In the genomic region with DNA sequence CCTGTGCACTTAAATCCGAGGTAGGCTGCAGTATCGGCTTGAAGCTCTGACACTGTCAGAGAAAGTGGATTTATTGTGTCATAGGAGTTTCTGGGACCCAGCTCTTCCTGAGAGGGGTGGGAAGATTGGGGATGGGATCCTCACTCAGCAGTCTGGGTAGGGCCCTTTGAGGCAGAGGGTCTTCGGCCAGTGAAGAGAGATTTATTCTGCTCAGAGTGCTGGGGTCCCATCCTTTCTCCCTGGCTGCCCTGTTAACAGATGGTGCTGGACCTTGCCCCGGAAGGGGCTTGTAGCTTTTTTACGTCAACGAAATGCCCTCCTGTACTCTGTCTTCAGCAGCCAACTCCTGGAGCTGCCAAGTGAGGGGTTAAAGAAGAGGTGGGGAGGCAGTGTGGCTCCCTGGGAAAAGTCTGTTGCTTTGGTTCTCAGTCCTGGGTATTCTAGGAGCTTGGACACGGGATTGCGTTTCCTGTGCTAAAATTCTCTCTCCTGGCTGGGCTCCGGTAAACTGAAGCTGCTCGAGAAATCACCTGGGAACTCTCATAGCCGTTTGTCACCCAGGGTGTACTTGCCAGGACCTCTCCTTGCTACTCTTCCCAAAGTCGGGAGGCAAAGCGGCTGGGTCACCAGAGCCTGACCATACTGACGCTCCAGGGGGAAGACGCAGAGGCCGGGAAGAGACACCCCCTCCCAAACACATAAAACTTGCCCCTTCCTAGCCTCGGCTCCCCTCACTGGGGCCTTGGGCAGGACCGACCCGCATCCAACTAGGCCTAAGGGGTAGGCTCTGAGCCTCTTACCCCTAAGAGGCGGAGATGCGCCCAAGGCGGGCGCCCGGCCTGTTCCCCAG, we compare ENCODE assay signal across 8 cellular contexts. TPM values are rescaled to one million over a fixed set of nuclear protein-coding genes. Genes with fewer than 3 reads are reported as not detected.
DNase-seq lines count a peak whose midpoint lies in the region; ATAC-seq, FAIRE-seq and TF ChIP-seq lines count a peak whose summit lies in the region.

No MANE protein-coding gene starts in this region.

- no peaks in the 10 kb centered on the region for H3K9me1 ChIP-seq in keratinocyte (ENCODE audit: control insufficient read depth, extremely low read depth, insufficient read depth, low read length)

- no peaks in the 10 kb centered on the region for H4K20me1 ChIP-seq in GM12878 (ENCODE audit: control insufficient read depth, insufficient read depth)
- no peaks in the 10 kb centered on the region for H4K20me1 ChIP-seq in keratinocyte (ENCODE audit: control insufficient read depth, extremely low read depth, insufficient read depth, low read length)

- H3K36me3 ChIP-seq in GM12878 (ENCODE audit: control insufficient read depth in 2 of 2, insufficient read depth in 2 of 2, low read length in 1 of 2), result peaks cover 2 to 9% of the 10 kb centered on the region in 2 experiments; a peak in 2 of 4 replicates
- H3K36me3 ChIP-seq in keratinocyte (ENCODE audit: control insufficient read depth in 2 of 2, extremely low read depth in 1 of 2, insufficient read depth in 2 of 2, low read length in 2 of 2), result peaks cover 0 to 2% of the 10 kb centered on the region in 2 experiments
- H3K36me3 ChIP-seq in stomach smooth muscle (ENCODE audit: control insufficient read depth in 2 of 2, insufficient read depth in 2 of 2, low read length in 2 of 2), result peaks cover 12 to 23% of the 10 kb centered on the region in 2 donors

- H3K27ac ChIP-seq in GM12878 (ENCODE audit: control insufficient read depth, insufficient read depth) (peak overlapping the region; percentile 90), keratinocyte (ENCODE audit: control insufficient read depth, insufficient read depth, low read length) (peak overlapping the region; percentile 96), stomach smooth muscle (ENCODE audit: low read length) (peak overlapping the region; percentile 100)

- RAD21 ChIA-PET in GM12878 (lab: Charles Lee; ENCODE audit: unreplicated experiment), result interaction anchor here (0.8 to 3.3 kb wide), 6 partner anchors 9 to 395 kb away, joined by 3 to 32 read pairs (median 4); partner anchors contain the start of genes CENPM, NAGA and NDUFA6

- H3K79me2 ChIP-seq in GM12878 (ENCODE audit: control insufficient read depth, insufficient read depth, low read length) (peaks cover 22% of the 10 kb centered on the region), keratinocyte (ENCODE audit: control insufficient read depth, insufficient read depth, low read length) (peaks cover 2% of the 10 kb centered on the region)

- TF ChIP-seq RAD21 in GM12878 (IDR thresholded peaks at IDR 0.05; ENCODE audit: insufficient read depth, low read depth, low read length), result no peak

- POLR2A ChIA-PET in GM12878 (lab: Charles Lee), result interaction anchor here (0.7 to 3.9 kb wide), 6 partner anchors 9 to 159 kb away, joined by 3 to 47 read pairs (median 5); partner anchors contain the start of genes CENPM, NAGA and NDUFA6

- TSS peak; percentile 95 for BruUV-seq in GM12878 (replicated peaks; lab: Mats Ljungman, UMichigan)

- intact Hi-C loops in GM12878 (cut with micrococcal nuclease; ENCODE audit: unreplicated experiment), result loop anchor here (2.0 kb wide), 1 partner anchor 48 kb away; no protein-coding TSS in a partner anchor

- dilution Hi-C loops in keratinocyte (cut with MboI; ENCODE audit: extremely low pct_ligation_motif_present, low sequenced_read_pairs), result no loop called here

- no peak for TF ChIP-seq POLR2A in GM12892 (IDR thresholded peaks at IDR 0.05; ENCODE audit: low read depth, low read length)
- no peak for TF ChIP-seq POLR2A in GM12878 (IDR thresholded peaks at IDR 0.05; ENCODE audit: low read depth, low read length)

- H3K4me2 ChIP-seq in GM12878 (ENCODE audit: control insufficient read depth, insufficient read depth) (peak overlapping the region; percentile 85), keratinocyte (ENCODE audit: control insufficient read depth, extremely low read depth, insufficient read depth, low read depth, low read length) (peak overlapping the region; percentile 96)

- ATAC-seq in HG03135 (IDR thresholded peaks at IDR 0.05; ENCODE audit: unreplicated experiment), result peak; percentile 2
- ATAC-seq in GM12878, result peak; percentile 20; the same call in 2 of the 3 replicates
- ATAC-seq in activated CD4-positive, CD25-positive, alpha-beta regulatory T cell treated with anti-CD3 and anti-CD28 coated beads, Interleukin-2, amount 50 U/mL, for 24 hours, result no peak
- ATAC-seq in GM18517 (IDR thresholded peaks at IDR 0.05; ENCODE audit: unreplicated experiment), result no peak
- no peak for ATAC-seq in GM21360 (IDR thresholded peaks at IDR 0.05; ENCODE audit: unreplicated experiment)

- DNase-seq in GM12892 (ENCODE audit: insufficient read length), result peak; percentile 44
- no peak for DNase-seq in GM12878 (ENCODE audit: low read depth, low spot score)
- DNase-seq in keratinocyte (ENCODE audit: low read depth, low spot score), result no peak

- TF ChIP-seq CTCF in GM12878 (IDR thresholded peaks at IDR 0.05 in 2 of 3, conservative IDR thresholded peaks at IDR 0.05 in 1 of 3; ENCODE audit: control insufficient read depth in 2 of 3, extremely low read depth in 1 of 3, insufficient read depth in 1 of 3, low read depth in 3 of 3, low read length in 3 of 3), result no peak
- no peak for TF ChIP-seq CTCF in keratinocyte (optimal IDR thresholded peaks at IDR 0.05 in 1 of 3, IDR thresholded peaks at IDR 0.05 in 1 of 3, conservative IDR thresholded peaks at IDR 0.05 in 1 of 3; ENCODE audit: extremely low read depth in 1 of 3, insufficient read depth in 2 of 3, low read length in 3 of 3)

- peak overlapping the region; percentile 90 for H3K9ac ChIP-seq in GM12878 (ENCODE audit: control insufficient read depth, insufficient read depth, low read length)
- H3K9ac ChIP-seq in keratinocyte (ENCODE audit: control insufficient read depth, extremely low read depth, insufficient read depth, low read length), result peak overlapping the region; percentile 95
- peak overlapping the region; percentile 98 to 99 for H3K9ac ChIP-seq in stomach smooth muscle (ENCODE audit: low read length in 2 of 2)

- H3K27me3 ChIP-seq in GM12878 (replicated peaks in 1 of 2; ENCODE audit: control insufficient read depth in 2 of 2, insufficient read depth in 2 of 2, low read length in 1 of 2) (no peaks in the 10 kb centered on the region), keratinocyte (ENCODE audit: control insufficient read depth, extremely low read depth, insufficient read depth, low read length) (no peaks in the 10 kb centered on the region), stomach smooth muscle (ENCODE audit: control insufficient read depth in 1 of 2, insufficient read depth in 2 of 2, low read length in 2 of 2) (no peaks in the 10 kb centered on the region)

- H2AFZ ChIP-seq in GM12878 (ENCODE audit: control insufficient read depth, low read depth, low read length) (peak overlapping the region; percentile 88), keratinocyte (ENCODE audit: control insufficient read depth, low read length) (peak overlapping the region; percentile 89)

- FAIRE-seq in GM12892 (lab: Jason Lieb, UNC) (no peak), GM12878 (lab: Jason Lieb, UNC) (no peak), keratinocyte (lab: Jason Lieb, UNC) (no peak)

- SMC1A ChIA-PET in GM12878 (lab: Charles Lee; ENCODE audit: uncharacterized antibody, unreplicated experiment), result interaction anchor here (1.2 to 3.5 kb wide), 2 partner anchors 12 to 111 kb away, joined by 3 to 29 read pairs; partner anchors contain the start of gene NDUFA6

- TF ChIP-seq EP300 in GM12878 (IDR thresholded peaks at IDR 0.05; ENCODE audit: borderline replicate concordance in 1 of 2, control insufficient read depth in 1 of 2, low read depth in 2 of 2, low read length in 2 of 2), result no peak

- 60% methylated on average over 23 of the region's 24 CpGs for WGBS in GM12878 (ENCODE audit: insufficient coverage, insufficient replicate concordance, low lambda C conversion rate, missing lambda C conversion rate)

- peak overlapping the region; percentile 81 for H3K4me3 ChIP-seq in GM12878
- H3K4me3 ChIP-seq in keratinocyte (ENCODE audit: control insufficient read depth in 2 of 3, extremely low read depth in 1 of 3, insufficient read depth in 2 of 3, low read depth in 1 of 3, low read length in 3 of 3), result peak overlapping the region; percentile 55 to 95 (median 89)
- H3K4me3 ChIP-seq in stomach smooth muscle (ENCODE audit: low read length in 2 of 2), result peak overlapping the region; percentile 72 to 84

- in situ Hi-C loops in GM12878 (cut with MboI), result no loop called here

- H3K4me1 ChIP-seq in GM12878 (ENCODE audit: control insufficient read depth, insufficient read depth, low read length), result peaks cover 14% of the 10 kb centered on the region
- H3K4me1 ChIP-seq in keratinocyte (ENCODE audit: control insufficient read depth, extremely low read depth, insufficient read depth, low read length), result peaks cover 22% of the 10 kb centered on the region
- peaks cover 51% of the 10 kb centered on the region for H3K4me1 ChIP-seq in stomach smooth muscle (ENCODE audit: control insufficient read depth, insufficient read depth, low read length)

- H3K9me3 ChIP-seq in GM12878 (replicated peaks; ENCODE audit: control insufficient read depth, insufficient read depth, low read length) (no peaks in the 10 kb centered on the region), keratinocyte (ENCODE audit: control insufficient read depth, low read depth, low read length) (peaks cover 3% of the 10 kb centered on the region), stomach smooth muscle (ENCODE audit: control insufficient read depth in 2 of 2, low read length in 2 of 2) (no peaks in the 10 kb centered on the region)

- CTCF ChIA-PET in GM12878 (lab: Yijun Ruan, JAX), result interaction anchor here (0.5 to 1.0 kb wide), 4 partner anchors 16 to 255 kb away, joined by 4 read pairs; no protein-coding TSS in a partner anchor

RNA-seq across cellular contexts. Expression of gene SMDT1, which starts 0.8 kb away (rescaled TPM):
- polyA plus RNA-seq in GM12892 (2012; ENCODE audit: missing spikeins), result 91.4 TPM
- 14.8 and 21.3 TPM in 2 replicates for total RNA-seq in GM12878 (2013; cell fraction: nucleolus; rRNA removed)
- total RNA-seq in GM12878 (2014; rRNA removed) (13.7 and 19.7 TPM in 2 replicates), GM12878 (2014; rRNA removed; fragmentation: Illumina TruSeq; extraction: Trizol) (15.4 and 19.7 TPM in 2 replicates), GM12878 (2021) (133 and 140 TPM in 2 replicates)
- polyA plus RNA-seq in GM12878 (2011; ENCODE audit: low read depth), result 50.1 TPM
- polyA plus RNA-seq in GM12878 (2011; rRNA removed) (57.4 and 69.4 TPM in 2 replicates), GM12878 (2014; fragmentation: Illumina TruSeq; extraction: Trizol) (25.0 and 27.8 TPM in 2 replicates), GM12878 (2014; fragmentation: Nextera tagmentation; extraction: Ambion mirVana) (10 to 100 TPM; 25.5 to 63.1 TPM), GM12878 (2014; rRNA removed) (106 and 108 TPM in 2 replicates), GM12878 (2016; fragmentation: Nextera tagmentation; extraction: Ambion mirVana) (100 to 1,000 TPM; 163 to 176 TPM), keratinocyte (21.1 to 30.0 TPM (median 21.6 TPM) in 3 replicates)
- polyA plus RNA-seq in GM12878 (2011; cell fraction: cytosol; rRNA removed), result 82.2 and 83.3 TPM in 2 replicates
- polyA plus RNA-seq in GM12878 (2011; cell fraction: nucleus; rRNA removed), result 28.4 and 35.8 TPM in 2 replicates
- 162 and 211 TPM in 2 replicates for polyA plus RNA-seq in GM12878 (2012)
- polyA minus RNA-seq in GM12878 (2011; rRNA and poly(A)+ RNA removed), result 7.9 and 23.0 TPM in 2 replicates
- polyA minus RNA-seq in GM12878 (2011; cell fraction: cytosol; rRNA and poly(A)+ RNA removed), result 8.6 and 8.8 TPM in 2 replicates
- 7.6 and 12.1 TPM in 2 replicates for polyA minus RNA-seq in GM12878 (2011; cell fraction: nucleus; rRNA and poly(A)+ RNA removed)
- polyA plus RNA-seq in keratinocyte (2011; ENCODE audit: low read depth), result 10.3 TPM
- 21.5 and 33.2 TPM in 2 replicates for polyA plus RNA-seq in keratinocyte (2011; cell fraction: cytosol; rRNA removed)
- polyA plus RNA-seq in keratinocyte (2011; cell fraction: nucleus; rRNA removed), result 9.5 TPM in 2 replicates
- polyA plus RNA-seq in keratinocyte (2012; ENCODE audit: low replicate concordance), result 50.4 and 51.3 TPM in 2 replicates
- 3.6 to 4.5 TPM (median 3.7 TPM) in 3 replicates for polyA minus RNA-seq in keratinocyte
- polyA minus RNA-seq in keratinocyte (2011; cell fraction: cytosol; rRNA and poly(A)+ RNA removed), result 4.8 TPM
- polyA minus RNA-seq in keratinocyte (2011; cell fraction: nucleus; rRNA and poly(A)+ RNA removed), result 1.0 and 2.1 TPM in 2 replicates

RNA-seq across cellular contexts. Expression of gene PHETA2, which starts 4.6 kb away (rescaled TPM):
- 1.9 TPM for polyA plus RNA-seq in GM12892 (2012; ENCODE audit: missing spikeins)
- 0.27 TPM in 1 of 2 replicates, not detected in the other for total RNA-seq in GM12878 (2013; cell fraction: nucleolus; rRNA removed)
- 2.3 and 3.6 TPM in 2 replicates for total RNA-seq in GM12878 (2014; rRNA removed)
- 1.3 and 1.4 TPM in 2 replicates for total RNA-seq in GM12878 (2014; rRNA removed; fragmentation: Illumina TruSeq; extraction: Trizol)
- 2.0 and 2.6 TPM in 2 replicates for total RNA-seq in GM12878 (2021)
- polyA plus RNA-seq in GM12878 (2011; ENCODE audit: low read depth), result 0.64 TPM
- polyA plus RNA-seq in GM12878 (2011; rRNA removed), result 0.16 and 0.17 TPM in 2 replicates
- polyA plus RNA-seq in GM12878 (2011; cell fraction: cytosol; rRNA removed), result 0.25 and 0.27 TPM in 2 replicates
- polyA plus RNA-seq in GM12878 (2011; cell fraction: nucleus; rRNA removed), result 0.45 and 0.47 TPM in 2 replicates
- 1.2 and 1.4 TPM in 2 replicates for polyA plus RNA-seq in GM12878 (2012)
- polyA plus RNA-seq in GM12878 (2014; fragmentation: Illumina TruSeq; extraction: Trizol), result 1.5 and 1.7 TPM in 2 replicates
- polyA plus RNA-seq in GM12878 (2014; fragmentation: Nextera tagmentation; extraction: Ambion mirVana), result under 1 TPM; 0.03 to 0.18 TPM
- 3.2 and 3.3 TPM in 2 replicates for polyA plus RNA-seq in GM12878 (2014; rRNA removed)
- polyA plus RNA-seq in GM12878 (2016; fragmentation: Nextera tagmentation; extraction: Ambion mirVana), result 1 to 10 TPM; 1.9 to 2.2 TPM
- 0.15 and 0.26 TPM in 2 replicates for polyA minus RNA-seq in GM12878 (2011; rRNA and poly(A)+ RNA removed)
- polyA minus RNA-seq in GM12878 (2011; cell fraction: cytosol; rRNA and poly(A)+ RNA removed), result not detected in 2 replicates
- polyA minus RNA-seq in GM12878 (2011; cell fraction: nucleus; rRNA and poly(A)+ RNA removed), result 0.12 and 0.29 TPM in 2 replicates
- 0.80 to 2.2 TPM (median 1.4 TPM) in 3 replicates for polyA plus RNA-seq in keratinocyte
- 0.19 TPM for polyA plus RNA-seq in keratinocyte (2011; ENCODE audit: low read depth)
- 0.55 and 0.96 TPM in 2 replicates for polyA plus RNA-seq in keratinocyte (2011; cell fraction: cytosol; rRNA removed)
- polyA plus RNA-seq in keratinocyte (2011; cell fraction: nucleus; rRNA removed), result 1.4 and 2.1 TPM in 2 replicates
- polyA plus RNA-seq in keratinocyte (2012; ENCODE audit: low replicate concordance), result 1.2 and 1.6 TPM in 2 replicates
- polyA minus RNA-seq in keratinocyte, result 0.42 to 1.7 TPM (median 0.49 TPM) in 3 replicates
- polyA minus RNA-seq in keratinocyte (2011; cell fraction: cytosol; rRNA and poly(A)+ RNA removed), result 1.2 TPM
- polyA minus RNA-seq in keratinocyte (2011; cell fraction: nucleus; rRNA and poly(A)+ RNA removed), result 0.47 and 0.63 TPM in 2 replicates

RNA-seq across cellular contexts. Expression of gene NAGA, which starts 8.1 kb away (rescaled TPM):
- polyA plus RNA-seq in GM12892 (2012; ENCODE audit: missing spikeins), result 19.1 TPM
- total RNA-seq in GM12878 (2013; cell fraction: nucleolus; rRNA removed), result 31.8 and 35.6 TPM in 2 replicates
- total RNA-seq in GM12878 (2014; rRNA removed) (45.9 and 46.0 TPM in 2 replicates), GM12878 (2014; rRNA removed; fragmentation: Illumina TruSeq; extraction: Trizol) (22.7 and 23.1 TPM in 2 replicates), GM12878 (2021) (33.9 and 34.4 TPM in 2 replicates)
- polyA plus RNA-seq in GM12878 (2011; ENCODE audit: low read depth), result 15.3 TPM
- polyA plus RNA-seq in GM12878 (2011; rRNA removed) (14.5 and 29.8 TPM in 2 replicates), GM12878 (2014; fragmentation: Illumina TruSeq; extraction: Trizol) (19.6 and 32.6 TPM in 2 replicates), GM12878 (2014; fragmentation: Nextera tagmentation; extraction: Ambion mirVana) (1 to 10 TPM; 9.3 to 9.8 TPM), GM12878 (2014; rRNA removed) (43.7 and 45.0 TPM in 2 replicates), GM12878 (2016; fragmentation: Nextera tagmentation; extraction: Ambion mirVana) (10 to 100 TPM; 34.1 to 39.0 TPM), keratinocyte (17.0 to 20.9 TPM (median 20.5 TPM) in 3 replicates)
- 32.6 and 39.1 TPM in 2 replicates for polyA plus RNA-seq in GM12878 (2011; cell fraction: cytosol; rRNA removed)
- polyA plus RNA-seq in GM12878 (2011; cell fraction: nucleus; rRNA removed), result 27.5 and 33.9 TPM in 2 replicates
- polyA plus RNA-seq in GM12878 (2012), result 22.8 and 25.4 TPM in 2 replicates
- polyA minus RNA-seq in GM12878 (2011; rRNA and poly(A)+ RNA removed), result 28.5 and 39.0 TPM in 2 replicates
- 11.8 and 13.0 TPM in 2 replicates for polyA minus RNA-seq in GM12878 (2011; cell fraction: cytosol; rRNA and poly(A)+ RNA removed)
- polyA minus RNA-seq in GM12878 (2011; cell fraction: nucleus; rRNA and poly(A)+ RNA removed), result 9.7 and 13.9 TPM in 2 replicates
- 1.00 TPM for polyA plus RNA-seq in keratinocyte (2011; ENCODE audit: low read depth)
- 8.8 and 10.4 TPM in 2 replicates for polyA plus RNA-seq in keratinocyte (2011; cell fraction: cytosol; rRNA removed)
- polyA plus RNA-seq in keratinocyte (2011; cell fraction: nucleus; rRNA removed), result 20.9 and 26.2 TPM in 2 replicates
- 4.6 and 16.5 TPM in 2 replicates for polyA plus RNA-seq in keratinocyte (2012; ENCODE audit: low replicate concordance)
- 23.7 to 38.9 TPM (median 28.4 TPM) in 3 replicates for polyA minus RNA-seq in keratinocyte
- 19.2 TPM for polyA minus RNA-seq in keratinocyte (2011; cell fraction: cytosol; rRNA and poly(A)+ RNA removed)
- polyA minus RNA-seq in keratinocyte (2011; cell fraction: nucleus; rRNA and poly(A)+ RNA removed), result 23.7 and 27.8 TPM in 2 replicates

RNA-seq across cellular contexts. Expression of gene NDUFA6, which starts 11.9 kb away (rescaled TPM):
- 136 TPM for polyA plus RNA-seq in GM12892 (2012; ENCODE audit: missing spikeins)
- total RNA-seq in GM12878 (2013; cell fraction: nucleolus; rRNA removed), result 13.3 and 17.6 TPM in 2 replicates
- total RNA-seq in GM12878 (2014; rRNA removed), result 87.9 and 94.9 TPM in 2 replicates
- total RNA-seq in GM12878 (2014; rRNA removed; fragmentation: Illumina TruSeq; extraction: Trizol), result 104 and 116 TPM in 2 replicates
- 85.9 and 101 TPM in 2 replicates for total RNA-seq in GM12878 (2021)
- 103 TPM for polyA plus RNA-seq in GM12878 (2011; ENCODE audit: low read depth)
- polyA plus RNA-seq in GM12878 (2011; rRNA removed), result 134 and 200 TPM in 2 replicates
- polyA plus RNA-seq in GM12878 (2011; cell fraction: cytosol; rRNA removed), result 80.6 and 92.9 TPM in 2 replicates
- 48.1 and 55.6 TPM in 2 replicates for polyA plus RNA-seq in GM12878 (2011; cell fraction: nucleus; rRNA removed)
- 72.0 and 103 TPM in 2 replicates for polyA plus RNA-seq in GM12878 (2012)
- polyA plus RNA-seq in GM12878 (2014; fragmentation: Illumina TruSeq; extraction: Trizol), result 67.2 and 92.3 TPM in 2 replicates
- 100 to 1,000 TPM; 473 to 511 TPM for polyA plus RNA-seq in GM12878 (2014; fragmentation: Nextera tagmentation; extraction: Ambion mirVana)
- 123 and 124 TPM in 2 replicates for polyA plus RNA-seq in GM12878 (2014; rRNA removed)
- polyA plus RNA-seq in GM12878 (2016; fragmentation: Nextera tagmentation; extraction: Ambion mirVana), result 100 to 1,000 TPM; 302 to 320 TPM
- 20.6 and 28.6 TPM in 2 replicates for polyA minus RNA-seq in GM12878 (2011; rRNA and poly(A)+ RNA removed)
- 13.6 and 15.0 TPM in 2 replicates for polyA minus RNA-seq in GM12878 (2011; cell fraction: cytosol; rRNA and poly(A)+ RNA removed)
- 7.3 and 11.1 TPM in 2 replicates for polyA minus RNA-seq in GM12878 (2011; cell fraction: nucleus; rRNA and poly(A)+ RNA removed)
- 46.3 to 86.7 TPM (median 54.6 TPM) in 3 replicates for polyA plus RNA-seq in keratinocyte
- polyA plus RNA-seq in keratinocyte (2011; ENCODE audit: low read depth), result 103 TPM
- polyA plus RNA-seq in keratinocyte (2011; cell fraction: cytosol; rRNA removed), result 46.7 and 55.7 TPM in 2 replicates
- polyA plus RNA-seq in keratinocyte (2011; cell fraction: nucleus; rRNA removed), result 20.8 and 24.3 TPM in 2 replicates
- polyA plus RNA-seq in keratinocyte (2012; ENCODE audit: low replicate concordance), result 75.3 and 79.5 TPM in 2 replicates
- polyA minus RNA-seq in keratinocyte, result 13.2 to 14.5 TPM (median 13.7 TPM) in 3 replicates
- polyA minus RNA-seq in keratinocyte (2011; cell fraction: cytosol; rRNA and poly(A)+ RNA removed), result 17.1 TPM
- polyA minus RNA-seq in keratinocyte (2011; cell fraction: nucleus; rRNA and poly(A)+ RNA removed), result 4.5 and 6.6 TPM in 2 replicates

RNA-seq across cellular contexts. Expression of gene CYP2D6, which starts 51.9 kb away (rescaled TPM):
- polyA plus RNA-seq in GM12892 (2012; ENCODE audit: missing spikeins), result 1.4 TPM
- total RNA-seq in GM12878 (2013; cell fraction: nucleolus; rRNA removed), result 4.8 and 5.2 TPM in 2 replicates
- total RNA-seq in GM12878 (2014; rRNA removed) (0.16 and 0.34 TPM in 2 replicates), GM12878 (2014; rRNA removed; fragmentation: Illumina TruSeq; extraction: Trizol) (0.22 and 0.23 TPM in 2 replicates), GM12878 (2021) (0.43 and 1.0 TPM in 2 replicates)
- 0.64 TPM for polyA plus RNA-seq in GM12878 (2011; ENCODE audit: low read depth)
- polyA plus RNA-seq in GM12878 (2011; rRNA removed) (0.50 and 1.4 TPM in 2 replicates), GM12878 (2014; fragmentation: Illumina TruSeq; extraction: Trizol) (0.37 and 0.54 TPM in 2 replicates), GM12878 (2014; fragmentation: Nextera tagmentation; extraction: Ambion mirVana) (under 1 TPM; 0.08 to 0.15 TPM), GM12878 (2014; rRNA removed) (0.96 and 1.3 TPM in 2 replicates), GM12878 (2016; fragmentation: Nextera tagmentation; extraction: Ambion mirVana) (under 1 TPM; 0.40 to 0.42 TPM), keratinocyte (0.74 to 2.8 TPM (median 0.81 TPM) in 3 replicates)
- polyA plus RNA-seq in GM12878 (2011; cell fraction: cytosol; rRNA removed), result 0.48 and 2.0 TPM in 2 replicates
- polyA plus RNA-seq in GM12878 (2011; cell fraction: nucleus; rRNA removed), result 48.7 and 55.9 TPM in 2 replicates
- polyA plus RNA-seq in GM12878 (2012), result 1.1 and 1.6 TPM in 2 replicates
- polyA minus RNA-seq in GM12878 (2011; rRNA and poly(A)+ RNA removed), result 0.80 and 1.1 TPM in 2 replicates
- polyA minus RNA-seq in GM12878 (2011; cell fraction: cytosol; rRNA and poly(A)+ RNA removed), result not detected in 2 replicates
- 2.1 and 2.9 TPM in 2 replicates for polyA minus RNA-seq in GM12878 (2011; cell fraction: nucleus; rRNA and poly(A)+ RNA removed)
- 0.81 TPM for polyA plus RNA-seq in keratinocyte (2011; ENCODE audit: low read depth)
- 0.18 and 0.35 TPM in 2 replicates for polyA plus RNA-seq in keratinocyte (2011; cell fraction: cytosol; rRNA removed)
- 11.0 and 13.8 TPM in 2 replicates for polyA plus RNA-seq in keratinocyte (2011; cell fraction: nucleus; rRNA removed)
- polyA plus RNA-seq in keratinocyte (2012; ENCODE audit: low replicate concordance), result 0.45 and 4.0 TPM in 2 replicates
- 1.5 to 5.3 TPM (median 3.2 TPM) in 3 replicates for polyA minus RNA-seq in keratinocyte
- polyA minus RNA-seq in keratinocyte (2011; cell fraction: cytosol; rRNA and poly(A)+ RNA removed), result not detected
- 3.2 and 4.4 TPM in 2 replicates for polyA minus RNA-seq in keratinocyte (2011; cell fraction: nucleus; rRNA and poly(A)+ RNA removed)

Comparison
In these comparisons a context has a peak if more than half of its experiments do, and no peak if none do; other contexts are left out.
1. ATAC-seq: peak in HG03135 (single experiment) and GM12878 (single experiment); none in activated CD4-positive, CD25-positive, alpha-beta regulatory T cell treated with anti-CD3 and anti-CD28 coated beads, Interleukin-2, amount 50 U/mL, for 24 hours (0 of 2), GM18517 (single experiment) and GM21360 (single experiment).
2. Peak in every context shown above with its lines, with median percentiles within 50 percentile points of each other: H3K27ac ChIP-seq, H3K4me3 ChIP-seq and H3K9ac ChIP-seq.